Comparison of ENCODE assay signal across 15 cellular contexts in genomic region chr2:52934920-52935640, GRCh38.
DNase-seq lines count a peak whose midpoint lies in the region; ATAC-seq and TF ChIP-seq lines count a peak whose summit lies in the region.
"Had no signal": no experiment of that assay in that cellular context is flagged by ENCODE, and none has a peak within 500 bp of the region (broad histone marks: within the 10 kb centered on the region; RNA-seq: fewer than 3 reads in every experiment).

No MANE protein-coding gene starts in this region.

- H3K4me1 ChIP-seq in body of pancreas: peaks cover 30% of the 10 kb centered on the region

- H3K36me3 ChIP-seq in body of pancreas (replicated peaks in 1 of 2; ENCODE audit: insufficient read depth in 1 of 2, low read depth in 2 of 2): no peaks in the 10 kb centered on the region
- H3K36me3 ChIP-seq: ovary had no signal

- DNase-seq in body of pancreas (no peak), RPMI8226 (no peak)
- no peak for DNase-seq in activated T-cell treated with anti-CD3 and anti-CD28 coated beads, Interleukin-2, amount 50 U/mL, for 4 hours
- DNase-seq in activated naive CD8-positive, alpha-beta T cell treated with anti-CD3 and anti-CD28 coated beads, Interleukin-2, amount 50 U/mL, for 24 hours: no peak
- DNase-seq: effector CD4-positive, alpha-beta T cell; head of caudate nucleus; KBM-7; NCI-H2029 treated with DMSO at 0.1 percent for 48 hours; ovary; stimulated activated naive CD8-positive, alpha-beta T cell treated with anti-CD3 and anti-CD28 coated beads, Interleukin-15, Interleukin-2, amounts not matched to agents 100 U/mL and 50 U/mL, for 24 hours had no signal

- peaks cover 6% of the 10 kb centered on the region for H3K9me3 Mint-ChIP-seq in activated T-cell treated with anti-CD3 and anti-CD28 coated beads, Interleukin-2, amount 50 U/mL, for 4 hours
- peaks cover 6% of the 10 kb centered on the region for H3K9me3 Mint-ChIP-seq in stimulated activated memory B cell treated with anti-CD40 and anti-IgM and Interleukin-4, amounts not matched to agents 10 μg/mL and 1 μg/mL and 100 μg/mL, for 72 hours
- H3K9me3 Mint-ChIP-seq in activated naive CD8-positive, alpha-beta T cell treated with anti-CD3 and anti-CD28 coated beads, Interleukin-2, amount 50 U/mL, for 24 hours: peaks cover 12% of the 10 kb centered on the region

- no peaks in the 10 kb centered on the region for H3K4me1 Mint-ChIP-seq in activated T-cell treated with anti-CD3 and anti-CD28 coated beads, Interleukin-2, amount 50 U/mL, for 4 hours (ENCODE audit: low read depth)
- no peaks in the 10 kb centered on the region for H3K4me1 Mint-ChIP-seq in stimulated activated memory B cell treated with anti-CD40 and anti-IgM and Interleukin-4, amounts not matched to agents 10 μg/mL and 1 μg/mL and 100 μg/mL, for 72 hours
- H3K4me1 Mint-ChIP-seq in activated naive CD8-positive, alpha-beta T cell treated with anti-CD3 and anti-CD28 coated beads, Interleukin-2, amount 50 U/mL, for 24 hours: peaks cover 4% of the 10 kb centered on the region
- H3K4me1 Mint-ChIP-seq: CD4-positive, CD25-positive, alpha-beta regulatory T cell had no signal

- intact Hi-C loops in body of pancreas (cut with DNase I): no loop called here

- H3K36me3 Mint-ChIP-seq in activated T-cell treated with anti-CD3 and anti-CD28 coated beads, Interleukin-2, amount 50 U/mL, for 4 hours (ENCODE audit: insufficient read depth): no peaks in the 10 kb centered on the region
- no peaks in the 10 kb centered on the region for H3K36me3 Mint-ChIP-seq in stimulated activated memory B cell treated with anti-CD40 and anti-IgM and Interleukin-4, amounts not matched to agents 10 μg/mL and 1 μg/mL and 100 μg/mL, for 72 hours
- no peaks in the 10 kb centered on the region for H3K36me3 Mint-ChIP-seq in activated naive CD8-positive, alpha-beta T cell treated with anti-CD3 and anti-CD28 coated beads, Interleukin-2, amount 50 U/mL, for 24 hours (ENCODE audit: low read depth)
- H3K36me3 Mint-ChIP-seq: CD4-positive, CD25-positive, alpha-beta regulatory T cell had no signal

- WGBS in body of pancreas, 2 donors: 60 to 63% methylated on average over 3 of the region's 3 CpGs

- H3K27ac Mint-ChIP-seq in stimulated activated memory B cell treated with anti-CD40 and anti-IgM and Interleukin-4, amounts not matched to agents 10 μg/mL and 1 μg/mL and 100 μg/mL, for 72 hours: no peak overlapping the region
- H3K27ac Mint-ChIP-seq in activated naive CD8-positive, alpha-beta T cell treated with anti-CD3 and anti-CD28 coated beads, Interleukin-2, amount 50 U/mL, for 24 hours: no peak overlapping the region
- H3K27ac Mint-ChIP-seq: CD4-positive, CD25-positive, alpha-beta regulatory T cell had no signal

- no peaks in the 10 kb centered on the region for H3K27me3 Mint-ChIP-seq in activated T-cell treated with anti-CD3 and anti-CD28 coated beads, Interleukin-2, amount 50 U/mL, for 4 hours (ENCODE audit: low read depth)
- H3K27me3 Mint-ChIP-seq in stimulated activated memory B cell treated with anti-CD40 and anti-IgM and Interleukin-4, amounts not matched to agents 10 μg/mL and 1 μg/mL and 100 μg/mL, for 72 hours: no peaks in the 10 kb centered on the region
- no peaks in the 10 kb centered on the region for H3K27me3 Mint-ChIP-seq in activated naive CD8-positive, alpha-beta T cell treated with anti-CD3 and anti-CD28 coated beads, Interleukin-2, amount 50 U/mL, for 24 hours
- H3K27me3 Mint-ChIP-seq: CD4-positive, CD25-positive, alpha-beta regulatory T cell had no signal

- TF ChIP-seq CTCF in body of pancreas (IDR thresholded peaks at IDR 0.05): no peak

- H3K27ac ChIP-seq in body of pancreas: peak overlapping the region; percentile 66 to 86 (median 78)
- H3K27ac ChIP-seq: ovary had no signal

- peak; percentile 29 for ATAC-seq in GM18502 (IDR thresholded peaks at IDR 0.05; ENCODE audit: poor library complexity, unreplicated experiment)
- peak; percentile 23 for ATAC-seq in GM21390 (IDR thresholded peaks at IDR 0.05; ENCODE audit: unreplicated experiment)
- peak; percentile 22 for ATAC-seq in HG03175 (IDR thresholded peaks at IDR 0.05; ENCODE audit: unreplicated experiment)
- peak; percentile 16 for ATAC-seq in body of pancreas
- no peak for ATAC-seq in activated T-cell treated with anti-CD3 and anti-CD28 coated beads, Interleukin-2, amount 50 U/mL, for 4 hours
- no peak for ATAC-seq in stimulated activated memory B cell treated with anti-CD40 and anti-IgM and Interleukin-4, amounts not matched to agents 10 μg/mL and 1 μg/mL and 100 μg/mL, for 72 hours
- ATAC-seq in activated naive CD8-positive, alpha-beta T cell treated with anti-CD3 and anti-CD28 coated beads, Interleukin-2, amount 50 U/mL, for 24 hours: no peak
- ATAC-seq: stimulated activated naive CD8-positive, alpha-beta T cell treated with anti-CD3 and anti-CD28 coated beads, Interleukin-15, Interleukin-2, amounts not matched to agents 100 U/mL and 50 U/mL, for 24 hours had no signal

- H3K9me3 ChIP-seq in body of pancreas: no peaks in the 10 kb centered on the region
- H3K9me3 ChIP-seq: ovary had no signal

- H3K4me3 ChIP-seq in body of pancreas: no peak overlapping the region
- H3K4me3 ChIP-seq: ovary had no signal

- H3K27me3 ChIP-seq in body of pancreas: no peaks in the 10 kb centered on the region
- H3K27me3 ChIP-seq: ovary had no signal

- TF ChIP-seq POLR2A in body of pancreas (IDR thresholded peaks at IDR 0.05): no peak

- H3K4me3 Mint-ChIP-seq in activated T-cell treated with anti-CD3 and anti-CD28 coated beads, Interleukin-2, amount 50 U/mL, for 4 hours: no peak overlapping the region
- H3K4me3 Mint-ChIP-seq in stimulated activated memory B cell treated with anti-CD40 and anti-IgM and Interleukin-4, amounts not matched to agents 10 μg/mL and 1 μg/mL and 100 μg/mL, for 72 hours: no peak overlapping the region
- H3K4me3 Mint-ChIP-seq in activated naive CD8-positive, alpha-beta T cell treated with anti-CD3 and anti-CD28 coated beads, Interleukin-2, amount 50 U/mL, for 24 hours: no peak overlapping the region
- H3K4me3 Mint-ChIP-seq: CD4-positive, CD25-positive, alpha-beta regulatory T cell had no signal

Comparison
In these comparisons a context has a peak if more than half of its experiments do, and no peak if none do; other contexts are left out.
1. ATAC-seq: peak in GM18502 (single experiment), GM21390 (single experiment), HG03175 (single experiment) and body of pancreas (single experiment); none in activated T-cell treated with anti-CD3 and anti-CD28 coated beads, Interleukin-2, amount 50 U/mL, for 4 hours (0 of 2), stimulated activated memory B cell treated with anti-CD40 and anti-IgM and Interleukin-4, amounts not matched to agents 10 μg/mL and 1 μg/mL and 100 μg/mL, for 72 hours (single experiment) and activated naive CD8-positive, alpha-beta T cell treated with anti-CD3 and anti-CD28 coated beads, Interleukin-2, amount 50 U/mL, for 24 hours (single experiment).